ENCODE assay signal across 17 cellular contexts in the genomic region with DNA sequence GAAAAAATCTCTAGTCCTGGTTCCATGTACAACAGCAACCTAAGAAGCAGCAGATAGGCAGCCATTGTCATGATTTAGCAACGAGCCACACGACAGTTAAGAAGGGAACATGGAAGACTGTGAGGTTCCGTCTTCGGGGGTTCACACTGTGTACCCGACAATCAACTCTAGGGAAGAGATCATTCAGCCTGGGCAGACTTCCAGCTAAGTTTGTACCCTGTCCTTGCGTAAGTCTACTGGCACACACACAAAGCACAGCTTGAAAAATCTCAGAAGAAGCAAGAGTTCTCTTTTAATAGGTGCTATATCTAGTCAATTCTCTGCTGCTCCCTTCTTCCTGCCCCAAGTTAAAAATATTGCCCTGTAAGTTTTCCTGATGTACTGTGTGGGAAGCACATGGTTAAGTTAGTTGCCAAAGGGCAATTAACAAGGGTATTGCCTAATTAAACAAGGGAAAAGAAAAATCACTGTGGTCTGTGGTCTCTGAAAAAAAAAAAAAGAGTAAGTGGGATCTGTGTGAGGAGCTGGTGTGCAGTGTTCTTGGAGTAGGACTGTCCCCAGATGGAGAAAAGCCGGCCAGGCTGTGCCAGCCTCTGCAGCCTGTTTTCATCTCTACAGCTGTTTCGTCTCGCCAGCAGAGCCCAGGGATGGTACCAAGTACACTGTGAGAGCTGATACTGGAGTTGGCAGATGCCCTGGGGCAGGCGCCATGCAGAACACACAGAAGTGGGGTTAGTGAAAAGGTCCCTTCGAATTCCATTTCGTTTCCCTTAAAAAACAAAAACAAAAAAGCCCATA. TPM values are rescaled to one million over a fixed set of nuclear protein-coding genes. Genes with fewer than 3 reads are reported as not detected.
DNase-seq lines count a peak whose midpoint lies in the region; ATAC-seq and TF ChIP-seq lines count a peak whose summit lies in the region.
"Had no signal": no experiment of that assay in that cellular context is flagged by ENCODE, and none has a peak within 500 bp of the region (broad histone marks: within the 10 kb centered on the region; RNA-seq: fewer than 3 reads in every experiment).

No MANE protein-coding gene starts in this region.

- H3K36me3 ChIP-seq in SK-N-SH (replicated peaks in 1 of 2; ENCODE audit: control insufficient read depth in 1 of 2, insufficient read depth in 2 of 2, low read length in 1 of 2) (peaks cover 13 to 17% of the 10 kb centered on the region in 2 experiments), testis (ENCODE audit: low read depth, missing control alignments) (no peaks in the 10 kb centered on the region)
- H3K36me3 ChIP-seq: prostate gland had no signal

- 88% methylated on average over 12 of the region's 12 CpGs for WGBS in SK-N-SH (ENCODE audit: low lambda C conversion rate)
- 43 to 52% methylated on average over 12 of the region's 12 CpGs for WGBS in testis, 2 donors

- no peak for TF ChIP-seq POLR2A in testis (IDR thresholded peaks at IDR 0.05)

- peak; percentile 43 for DNase-seq in SK-N-SH
- peak; percentile 25 to 39 for DNase-seq in cardiac fibroblast (ENCODE audit: low read depth in 2 of 2)
- DNase-seq in islet precursor cell = peak; percentile 15
- peak; percentile 72 for DNase-seq in testis
- DNase-seq in NCI-H1436 (lab: John Stamatoyannopoulos, UW) = no peak
- no peak for DNase-seq in activated T-cell treated with anti-CD3 and anti-CD28 coated beads, Interleukin-2, amount 50 U/mL, for 1 hour
- DNase-seq: activated CD4-positive, alpha-beta memory T cell treated with anti-CD3 and anti-CD28 coated beads for 36 hours; activated naive CD4-positive, alpha-beta T cell treated with Interleukin-2 at 50 U/mL for 16 hours; T-helper 9 cell had no signal

- no peaks in the 10 kb centered on the region for H4K20me1 ChIP-seq in SK-N-SH (ENCODE audit: insufficient read depth)

- H3K27ac ChIP-seq in SK-N-SH (ENCODE audit: low read depth in 2 of 2, low read length in 1 of 2) = peak overlapping the region in 1 of 2 experiments; percentile 39; a peak in 1 of 4 replicates
- peak overlapping the region; percentile 16 to 40 for H3K27ac ChIP-seq in testis
- H3K27ac ChIP-seq: prostate gland had no signal

- no peaks in the 10 kb centered on the region for H3F3A ChIP-seq in SK-N-SH (replicated peaks; ENCODE audit: insufficient read depth)

- TF ChIP-seq EP300 in SK-N-SH (IDR thresholded peaks at IDR 0.05; ENCODE audit: borderline replicate concordance in 1 of 2, low read depth in 1 of 2, low read length in 1 of 2) = no peak

- H3K4me1 ChIP-seq in SK-N-SH (ENCODE audit: control insufficient read depth in 1 of 2, insufficient read depth in 2 of 2, low read depth in 1 of 2, low read length in 1 of 2) (peaks cover 0 to 7% of the 10 kb centered on the region in 2 experiments; a peak in 2 of 4 replicates), testis (peaks cover 26% of the 10 kb centered on the region)
- H3K4me1 ChIP-seq: prostate gland had no signal

- H3K4me2 ChIP-seq in SK-N-SH = no peak overlapping the region

- H2AFZ ChIP-seq in SK-N-SH (ENCODE audit: low read depth) = no peak overlapping the region

- no peak for TF ChIP-seq RAD21 in SK-N-SH (IDR thresholded peaks at IDR 0.05; ENCODE audit: low read length)

- POLR2A ChIA-PET in SK-N-SH (lab: Yijun Ruan, JAX) = no interaction called here

- ATAC-seq in SK-N-SH treated with all-trans-retinoic acid at 6 μM for 48 hours (no peak), HG03460 (IDR thresholded peaks at IDR 0.05; ENCODE audit: unreplicated experiment) (no peak)

- H3K27me3 ChIP-seq in SK-N-SH (ENCODE audit: insufficient read depth) (no peaks in the 10 kb centered on the region), testis (no peaks in the 10 kb centered on the region)

- H3K9me3 ChIP-seq in SK-N-SH = no peaks in the 10 kb centered on the region
- H3K9me3 ChIP-seq in testis = no peaks in the 10 kb centered on the region
- H3K9me3 ChIP-seq: prostate gland had no signal

- CTCF ChIA-PET in SK-N-SH (lab: Yijun Ruan, JAX) = interaction anchor here (0.6 to 0.7 kb wide), 2 partner anchors 16 to 30 kb away, joined by 3 read pairs; partner anchors contain the start of gene PSRC1

- intact Hi-C loops in testis (cut with DNase I; ENCODE audit: low total_unique reads) = no loop called here

- TF ChIP-seq CTCF in SK-N-SH (IDR thresholded peaks at IDR 0.05) (no peak), cardiac fibroblast (IDR thresholded peaks at IDR 0.05; ENCODE audit: low read depth, low read length) (no peak), testis (IDR thresholded peaks at IDR 0.05) (no peak)

- no peaks in the 10 kb centered on the region for H3K79me2 ChIP-seq in SK-N-SH (ENCODE audit: insufficient read depth)

- no peaks in the 10 kb centered on the region for H3K9me2 ChIP-seq in SK-N-SH

- no peak overlapping the region for H3K4me3 ChIP-seq in SK-N-SH (ENCODE audit: low read depth in 2 of 2, low read length in 1 of 2)
- H3K4me3 ChIP-seq in cardiac fibroblast (replicated peaks in 1 of 2; ENCODE audit: low read depth in 2 of 2, low read length in 2 of 2) = no peak overlapping the region
- H3K4me3 ChIP-seq in testis = no peak overlapping the region
- H3K4me3 ChIP-seq: prostate gland had no signal

- no peak overlapping the region for H3K9ac ChIP-seq in SK-N-SH

TF ChIP-seq in SK-N-SH, 30 proteins besides CTCF, POLR2A, EP300 and RAD21:
- no peak for TF ChIP-seq GATA2 (CRISPR knock-in tag; IDR thresholded peaks at IDR 0.05)
- TF ChIP-seq SMC3 (IDR thresholded peaks at IDR 0.05; ENCODE audit: low read depth, low read length) = no peak
- TF ChIP-seq NFIC (IDR thresholded peaks at IDR 0.05; ENCODE audit: borderline replicate concordance) = no peak
- TF ChIP-seq POLR2AphosphoS5 (IDR thresholded peaks at IDR 0.05; ENCODE audit: low read depth, low read length) = no peak
- no peak for TF ChIP-seq MAX (IDR thresholded peaks at IDR 0.05; ENCODE audit: low read depth)
- no peak for TF ChIP-seq MEF2A (IDR thresholded peaks at IDR 0.05; ENCODE audit: borderline replicate concordance, low read depth)
- TF ChIP-seq JUND (IDR thresholded peaks at IDR 0.05) = no peak
- TF ChIP-seq YY1 (IDR thresholded peaks at IDR 0.05; ENCODE audit: low read depth) = no peak
- no peak for TF ChIP-seq RFX5 (IDR thresholded peaks at IDR 0.05; ENCODE audit: low read length)
- no peak for TF ChIP-seq EZH2phosphoT487 (IDR thresholded peaks at IDR 0.05; ENCODE audit: borderline replicate concordance, low read depth)
- TF ChIP-seq, protein P1, sequence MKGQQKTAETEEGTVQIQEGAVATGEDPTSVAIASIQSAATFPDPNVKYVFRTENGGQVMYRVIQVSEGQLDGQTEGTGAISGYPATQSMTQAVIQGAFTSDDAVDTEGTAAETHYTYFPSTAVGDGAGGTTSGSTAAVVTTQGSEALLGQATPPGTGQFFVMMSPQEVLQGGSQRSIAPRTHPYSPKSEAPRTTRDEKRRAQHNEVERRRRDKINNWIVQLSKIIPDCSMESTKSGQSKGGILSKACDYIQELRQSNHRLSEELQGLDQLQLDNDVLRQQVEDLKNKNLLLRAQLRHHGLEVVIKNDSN (IDR thresholded peaks at IDR 0.05; ENCODE audit: borderline replicate concordance, low read depth) = no peak
TF ChIP-seq in SK-N-SH: peak in this region for 0.

TF ChIP-seq in SK-N-SH treated with all-trans-retinoic acid at 6 μM for 48 hours, 23 proteins besides CTCF, POLR2A, EP300 and RAD21:
- TF ChIP-seq PPARA (CRISPR knock-in tag; IDR thresholded peaks at IDR 0.05; ENCODE audit: borderline replicate concordance) (no peak), CSDC2 (CRISPR knock-in tag; IDR thresholded peaks at IDR 0.05) (no peak), ZNF70 (CRISPR knock-in tag; IDR thresholded peaks at IDR 0.05) (no peak), GLIS3 (CRISPR knock-in tag; IDR thresholded peaks at IDR 0.05) (no peak), CREB5 (CRISPR knock-in tag; IDR thresholded peaks at IDR 0.05; ENCODE audit: low read depth) (no peak), ISL1 (CRISPR knock-in tag; IDR thresholded peaks at IDR 0.05) (no peak)
- TF ChIP-seq, protein P2, sequence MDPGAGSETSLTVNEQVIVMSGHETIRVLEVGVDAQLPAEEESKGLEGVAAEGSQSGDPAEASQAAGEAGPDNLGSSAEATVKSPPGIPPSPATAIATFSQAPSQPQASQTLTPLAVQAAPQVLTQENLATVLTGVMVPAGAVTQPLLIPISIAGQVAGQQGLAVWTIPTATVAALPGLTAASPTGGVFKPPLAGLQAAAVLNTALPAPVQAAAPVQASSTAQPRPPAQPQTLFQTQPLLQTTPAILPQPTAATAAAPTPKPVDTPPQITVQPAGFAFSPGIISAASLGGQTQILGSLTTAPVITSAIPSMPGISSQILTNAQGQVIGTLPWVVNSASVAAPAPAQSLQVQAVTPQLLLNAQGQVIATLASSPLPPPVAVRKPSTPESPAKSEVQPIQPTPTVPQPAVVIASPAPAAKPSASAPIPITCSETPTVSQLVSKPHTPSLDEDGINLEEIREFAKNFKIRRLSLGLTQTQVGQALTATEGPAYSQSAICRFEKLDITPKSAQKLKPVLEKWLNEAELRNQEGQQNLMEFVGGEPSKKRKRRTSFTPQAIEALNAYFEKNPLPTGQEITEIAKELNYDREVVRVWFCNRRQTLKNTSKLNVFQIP (CRISPR knock-in tag; IDR thresholded peaks at IDR 0.05; ENCODE audit: borderline replicate concordance, low read depth) = no peak

RNA-seq across cellular contexts. Expression of gene MYBPHL, which starts 6.4 kb away (rescaled TPM):
- polyA plus RNA-seq in SK-N-SH (2012; rRNA removed) (0.07 TPM in 1 of 2 replicates, not detected in the other), testis (ENCODE audit: insufficient read depth, low read depth, low replicate concordance) (1.5 TPM)
- 0.03 and 0.04 TPM in 2 replicates for polyA plus RNA-seq in SK-N-SH (2012; cell fraction: cytosol; rRNA removed)
- 0.06 and 0.63 TPM in 2 replicates for polyA plus RNA-seq in SK-N-SH (2012; cell fraction: nucleus; rRNA removed)
- total RNA-seq in testis = under 1 TPM in 1 of 2 donors, not detected in 1; 0.99 TPM
- total RNA-seq: A172; activated CD4-positive, alpha-beta memory T cell treated with anti-CD3 and anti-CD28 coated beads for 36 hours; glomerular endothelial cell; HT1080; mesenteric fat pad; prostate gland; subcutaneous adipose tissue had no signal

RNA-seq across cellular contexts. Expression of gene PSRC1, which starts 30.2 kb away (rescaled TPM):
- polyA plus RNA-seq in SK-N-SH (2012; rRNA removed) = 19.4 and 20.3 TPM in 2 replicates
- polyA plus RNA-seq in SK-N-SH (2012; cell fraction: cytosol; rRNA removed) = 8.7 and 10.6 TPM in 2 replicates
- 69.0 and 95.3 TPM in 2 replicates for polyA plus RNA-seq in SK-N-SH (2012; cell fraction: nucleus; rRNA removed)
- 10 to 100 TPM; 34.0 to 48.9 TPM for total RNA-seq in testis
- 24.0 TPM for polyA plus RNA-seq in testis (ENCODE audit: insufficient read depth, low read depth, low replicate concordance)

Comparison
In these comparisons a context has a peak if more than half of its experiments do, and no peak if none do; other contexts are left out.
1. DNase-seq: peak in SK-N-SH (single experiment), cardiac fibroblast (2 of 2), islet precursor cell (single experiment) and testis (single experiment); none in NCI-H1436 (single experiment) and activated T-cell treated with anti-CD3 and anti-CD28 coated beads, Interleukin-2, amount 50 U/mL, for 1 hour (single experiment).